In genomic region chr9:114928092-114928491, GRCh38 we compare ENCODE assay signal across 18 cellular contexts. TPM values are rescaled to one million over a fixed set of nuclear protein-coding genes. Genes with fewer than 3 reads are reported as not detected.
A peak's percentile ranks its signal among the peaks of the same experiment; 100 is the strongest.
DNase-seq lines count a peak whose midpoint lies in the region; ATAC-seq and TF ChIP-seq lines count a peak whose summit lies in the region.
"Had no signal": no experiment of that assay in that cellular context is flagged by ENCODE, and none has a peak within 500 bp of the region (broad histone marks: within the 10 kb centered on the region; RNA-seq: fewer than 3 reads in every experiment).

No MANE protein-coding gene starts in this region.

- H3K27ac ChIP-seq in CD4-positive, CD25-positive, alpha-beta regulatory T cell (ENCODE audit: insufficient read depth, low read length, poor library complexity, severe bottlenecking) = peak overlapping the region; percentile 84
- H3K27ac ChIP-seq in Karpas-422 (ENCODE audit: low read length) (peak overlapping the region; percentile 85), hepatocyte (no peak overlapping the region)
- H3K27ac ChIP-seq: BLaER1, cardiac muscle cell, KMS-11 had no signal

- H3K9ac ChIP-seq in Karpas-422 (ENCODE audit: low read length) = peak overlapping the region; percentile 69
- H3K9ac ChIP-seq: BLaER1, KMS-11 had no signal

- no peak for ATAC-seq in CD4-positive, CD25-positive, alpha-beta regulatory T cell (ENCODE audit: low read depth in 2 of 2)
- ATAC-seq in activated naive CD8-positive, alpha-beta T cell treated with anti-CD3 and anti-CD28 coated beads, Interleukin-2, amount 10 ng/mL, durations not matched to agents 7 days and 5 days (ENCODE audit: low read depth) = no peak
- no peak for ATAC-seq in natural killer cell treated with Interleukin-12 subunit alpha and Interleukin-12 subunit beta and Interleukin-15 and Interleukin-18, amount 100 ng/mL, for 72 hours
- ATAC-seq: activated CD4-positive, CD25-positive, alpha-beta regulatory T cell treated with anti-CD3 and anti-CD28 coated beads, Interleukin-2, amount 50 U/mL, for 24 hours had no signal

- no peaks in the 10 kb centered on the region for H3K9me3 ChIP-seq in CD4-positive, CD25-positive, alpha-beta regulatory T cell (ENCODE audit: control insufficient read depth in 2 of 2, low read length in 2 of 2)
- H3K9me3 ChIP-seq in Karpas-422 (ENCODE audit: low read length) = no peaks in the 10 kb centered on the region
- no peaks in the 10 kb centered on the region for H3K9me3 ChIP-seq in hepatocyte (ENCODE audit: low read depth)
- H3K9me3 ChIP-seq: BLaER1 had no signal

- no peak for TF ChIP-seq CTCF in hepatocyte (IDR thresholded peaks at IDR 0.05; ENCODE audit: poor library complexity)

- H3K36me3 Mint-ChIP-seq in CD4-positive, CD25-positive, alpha-beta regulatory T cell = peaks cover 22% of the 10 kb centered on the region
- peaks cover 34% of the 10 kb centered on the region for H3K36me3 Mint-ChIP-seq in activated naive CD8-positive, alpha-beta T cell treated with anti-CD3 and anti-CD28 coated beads, Interleukin-2, amount 10 ng/mL, durations not matched to agents 7 days and 5 days
- H3K36me3 Mint-ChIP-seq in natural killer cell treated with Interleukin-12 subunit alpha and Interleukin-12 subunit beta and Interleukin-15 and Interleukin-18, amount 100 ng/mL, for 72 hours = peaks cover 8% of the 10 kb centered on the region

- peaks cover 13% of the 10 kb centered on the region; the same call in 1 of the 2 replicates for H3K79me2 ChIP-seq in Karpas-422 (ENCODE audit: low read length)
- no peaks in the 10 kb centered on the region for H3K79me2 ChIP-seq in hepatocyte

- no peaks in the 10 kb centered on the region for H3K9me2 ChIP-seq in Karpas-422 (replicated peaks; ENCODE audit: insufficient read depth, low read length)
- no peaks in the 10 kb centered on the region for H3K9me2 ChIP-seq in hepatocyte (replicated peaks; ENCODE audit: insufficient read depth)

- intact Hi-C loops in posterior cingulate gyrus (cut with DNase I) = no loop called here

- no peaks in the 10 kb centered on the region for H3K36me3 ChIP-seq in CD4-positive, CD25-positive, alpha-beta regulatory T cell (ENCODE audit: control insufficient read depth, insufficient read depth, low read length)
- no peaks in the 10 kb centered on the region; the same call in 1 of the 2 replicates for H3K36me3 ChIP-seq in Karpas-422 (ENCODE audit: insufficient read depth, low read length)
- H3K36me3 ChIP-seq in hepatocyte (replicated peaks; ENCODE audit: insufficient read depth, low read depth) = no peaks in the 10 kb centered on the region
- H3K36me3 ChIP-seq: BLaER1, cardiac muscle cell had no signal

- no peaks in the 10 kb centered on the region for H3K27me3 Mint-ChIP-seq in CD4-positive, CD25-positive, alpha-beta regulatory T cell
- H3K27me3 Mint-ChIP-seq in activated naive CD8-positive, alpha-beta T cell treated with anti-CD3 and anti-CD28 coated beads, Interleukin-2, amount 10 ng/mL, durations not matched to agents 7 days and 5 days = no peaks in the 10 kb centered on the region
- peaks cover 7% of the 10 kb centered on the region in 2 donors for H3K27me3 Mint-ChIP-seq in natural killer cell treated with Interleukin-12 subunit alpha and Interleukin-12 subunit beta and Interleukin-15 and Interleukin-18, amount 100 ng/mL, for 72 hours

- H4K20me1 ChIP-seq in Karpas-422 (ENCODE audit: insufficient read depth, low read depth, low read length) (peaks cover 5% of the 10 kb centered on the region; the same call in 1 of the 2 replicates), hepatocyte (ENCODE audit: insufficient read depth, poor library complexity, severe bottlenecking) (no peaks in the 10 kb centered on the region)
- H4K20me1 ChIP-seq: BLaER1 had no signal

- H3K4me1 ChIP-seq in CD4-positive, CD25-positive, alpha-beta regulatory T cell (ENCODE audit: control insufficient read depth, insufficient read depth, low read length, poor library complexity, severe bottlenecking) = peaks cover 53% of the 10 kb centered on the region
- H3K4me1 ChIP-seq in Karpas-422 (ENCODE audit: low read length) (peaks cover 60% of the 10 kb centered on the region), hepatocyte (ENCODE audit: insufficient read depth) (no peaks in the 10 kb centered on the region)

- 88% methylated on average over 2 of the region's 2 CpGs for WGBS in hepatocyte (ENCODE audit: low lambda C conversion rate, missing lambda C conversion rate)

- peak in 1 of 3 donors; percentile 34 for DNase-seq in CD4-positive, CD25-positive, alpha-beta regulatory T cell
- DNase-seq in Karpas-422 (no peak), hepatocyte (ENCODE audit: low spot score) (no peak), NCI-H2171 treated with DMSO at 0.1 percent for 48 hours (lab: John Stamatoyannopoulos, UW) (no peak), posterior cingulate gyrus (no peak), T1000 (lab: John Stamatoyannopoulos, UW) (no peak)
- DNase-seq in activated naive CD8-positive, alpha-beta T cell treated with anti-CD3 and anti-CD28 coated beads, Interleukin-2, amount 10 ng/mL, durations not matched to agents 7 days and 5 days = no peak
- no peak for DNase-seq in natural killer cell treated with Interleukin-12 subunit alpha and Interleukin-12 subunit beta and Interleukin-15 and Interleukin-18, amount 100 ng/mL, for 72 hours (ENCODE audit: low spot score)
- DNase-seq: endodermal cell, foreskin fibroblast, mesenchymal stem cell, NCI-H1694, NCI-H524 treated with DMSO at 0.1 percent for 48 hours had no signal

- H3K4me3 Mint-ChIP-seq in CD4-positive, CD25-positive, alpha-beta regulatory T cell = peak overlapping the region; percentile 93 to 94 (median 94)
- H3K4me3 Mint-ChIP-seq in activated naive CD8-positive, alpha-beta T cell treated with anti-CD3 and anti-CD28 coated beads, Interleukin-2, amount 10 ng/mL, durations not matched to agents 7 days and 5 days = peak overlapping the region; percentile 94
- H3K4me3 Mint-ChIP-seq in natural killer cell treated with Interleukin-12 subunit alpha and Interleukin-12 subunit beta and Interleukin-15 and Interleukin-18, amount 100 ng/mL, for 72 hours = peak overlapping the region; percentile 74
- H3K4me3 Mint-ChIP-seq: endodermal cell had no signal

- H2AFZ ChIP-seq in Karpas-422 (ENCODE audit: low read length) = no peak overlapping the region
- no peak overlapping the region for H2AFZ ChIP-seq in hepatocyte

- H3K4me2 ChIP-seq in Karpas-422 (ENCODE audit: low read depth, low read length, poor library complexity, severe bottlenecking) = peak overlapping the region; percentile 94
- no peak overlapping the region for H3K4me2 ChIP-seq in hepatocyte
- H3K4me2 ChIP-seq: KMS-11 had no signal

- H3K4me1 Mint-ChIP-seq in CD4-positive, CD25-positive, alpha-beta regulatory T cell = peaks cover 23 to 75% (median 48%) of the 10 kb centered on the region in 4 donors
- peaks cover 59% of the 10 kb centered on the region for H3K4me1 Mint-ChIP-seq in activated naive CD8-positive, alpha-beta T cell treated with anti-CD3 and anti-CD28 coated beads, Interleukin-2, amount 10 ng/mL, durations not matched to agents 7 days and 5 days
- peaks cover 37 to 60% of the 10 kb centered on the region in 2 donors for H3K4me1 Mint-ChIP-seq in natural killer cell treated with Interleukin-12 subunit alpha and Interleukin-12 subunit beta and Interleukin-15 and Interleukin-18, amount 100 ng/mL, for 72 hours (ENCODE audit: low read depth in 2 of 2)

- peak overlapping the region; percentile 94 for H3K4me3 ChIP-seq in CD4-positive, CD25-positive, alpha-beta regulatory T cell (ENCODE audit: low read depth, low read length)
- H3K4me3 ChIP-seq in Karpas-422 (ENCODE audit: low read length) (peak overlapping the region; percentile 68), hepatocyte (no peak overlapping the region)
- H3K4me3 ChIP-seq: BLaER1, cardiac muscle cell had no signal

- H3K9me3 Mint-ChIP-seq in CD4-positive, CD25-positive, alpha-beta regulatory T cell = no peaks in the 10 kb centered on the region
- no peaks in the 10 kb centered on the region for H3K9me3 Mint-ChIP-seq in activated naive CD8-positive, alpha-beta T cell treated with anti-CD3 and anti-CD28 coated beads, Interleukin-2, amount 10 ng/mL, durations not matched to agents 7 days and 5 days
- no peaks in the 10 kb centered on the region for H3K9me3 Mint-ChIP-seq in natural killer cell treated with Interleukin-12 subunit alpha and Interleukin-12 subunit beta and Interleukin-15 and Interleukin-18, amount 100 ng/mL, for 72 hours
- H3K9me3 Mint-ChIP-seq: endodermal cell had no signal

- H3K27me3 ChIP-seq in CD4-positive, CD25-positive, alpha-beta regulatory T cell (ENCODE audit: control insufficient read depth, insufficient read depth, low read length) = no peaks in the 10 kb centered on the region
- no peaks in the 10 kb centered on the region for H3K27me3 ChIP-seq in Karpas-422 (ENCODE audit: low read length)
- H3K27me3 ChIP-seq in hepatocyte = peaks cover 6% of the 10 kb centered on the region

- POLR2A ChIA-PET in activated naive CD8-positive, alpha-beta T cell treated with anti-CD3 and anti-CD28 coated beads, Interleukin-2, amount 10 ng/mL, durations not matched to agents 7 days and 5 days (lab: Charles Lee) = interaction anchor here (0.6 to 5.4 kb wide), 19 partner anchors 8 to 317 kb away, joined by 3 to 137 read pairs (median 10); partner anchors contain the start of gene TMEM268

- H3K27ac Mint-ChIP-seq in CD4-positive, CD25-positive, alpha-beta regulatory T cell = peak overlapping the region; percentile 88 to 100 (median 97)
- H3K27ac Mint-ChIP-seq in activated naive CD8-positive, alpha-beta T cell treated with anti-CD3 and anti-CD28 coated beads, Interleukin-2, amount 10 ng/mL, durations not matched to agents 7 days and 5 days = peak overlapping the region; percentile 96
- peak overlapping the region; percentile 45 to 78 for H3K27ac Mint-ChIP-seq in natural killer cell treated with Interleukin-12 subunit alpha and Interleukin-12 subunit beta and Interleukin-15 and Interleukin-18, amount 100 ng/mL, for 72 hours
- H3K27ac Mint-ChIP-seq: endodermal cell had no signal

RNA-seq across cellular contexts. Expression of gene TNFSF8, which starts 2.3 kb away (rescaled TPM):
- 47.3 TPM for total RNA-seq in CD4-positive, CD25-positive, alpha-beta regulatory T cell
- polyA plus RNA-seq in CD4-positive, CD25-positive, alpha-beta regulatory T cell = 10 to 100 TPM; 31.4 to 78.1 (median 50.7) TPM
- total RNA-seq in Karpas-422 (2014; rRNA removed; shearing (Covaris generic); ENCODE audit: low replicate concordance) = 17.9 and 19.6 TPM in 2 replicates
- total RNA-seq in activated naive CD8-positive, alpha-beta T cell treated with anti-CD3 and anti-CD28 coated beads, Interleukin-2, amount 10 ng/mL, durations not matched to agents 7 days and 5 days = 10 to 100 TPM; 54.2 to 56.4 TPM
- 1 to 10 TPM; 1.3 to 1.9 TPM for total RNA-seq in natural killer cell treated with Interleukin-12 subunit alpha and Interleukin-12 subunit beta and Interleukin-15 and Interleukin-18, amount 100 ng/mL, for 72 hours
- not detected in 2 replicates for total RNA-seq in hepatocyte
- polyA plus RNA-seq in hepatocyte = not detected in 2 replicates
- total RNA-seq: cardiac muscle cell, endodermal cell, RPMI7951 had no signal
- polyA plus RNA-seq: cardiac muscle cell had no signal
